Comparison of ENCODE assay signal across 19 cellular contexts in the genomic region with DNA sequence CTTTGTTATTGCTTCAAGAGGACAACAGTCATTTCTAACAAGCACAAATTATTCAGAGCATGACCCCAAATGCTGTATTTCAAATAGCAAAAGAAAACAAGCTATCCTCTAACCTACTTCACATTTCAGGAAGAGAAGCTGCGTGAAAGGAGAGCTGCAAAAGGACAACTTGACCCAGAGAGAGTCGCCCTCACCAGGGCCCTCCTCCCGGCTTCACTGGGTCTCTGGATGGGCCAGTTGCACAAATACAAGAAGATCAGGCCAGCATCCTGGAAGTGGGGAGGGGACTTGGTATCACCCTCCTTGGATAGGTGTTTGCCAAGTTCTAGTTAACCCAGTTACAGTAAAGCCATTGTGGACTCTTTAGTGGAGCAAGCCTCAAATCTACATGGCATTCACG.
"Had no signal": no experiment of that assay in that cellular context is flagged by ENCODE, and none has a peak within 500 bp of the region (broad histone marks: within the 10 kb centered on the region; RNA-seq: fewer than 3 reads in every experiment).

No MANE protein-coding gene starts in this region.

- ATAC-seq: foreskin keratinocyte, gastroesophageal sphincter, heart left ventricle, left cardiac atrium, left lung, left ventricle myocardium superior, lower lobe of right lung, mucosa of descending colon had no signal

- H3K36me3 Mint-ChIP-seq: mesothelial cell of epicardium, naive B cell had no signal

- H3K36me3 ChIP-seq: esophagus muscularis mucosa, gastroesophageal sphincter, heart left ventricle, left lung, lower lobe of right lung had no signal

- H3K9me3 Mint-ChIP-seq: mesothelial cell of epicardium had no signal

- H3K4me1 Mint-ChIP-seq: mesothelial cell of epicardium, naive B cell had no signal

- H3K27ac Mint-ChIP-seq: mesothelial cell of epicardium, naive B cell had no signal

- H3K9me3 ChIP-seq: esophagus muscularis mucosa, gastroesophageal sphincter, heart left ventricle, left lung, lower lobe of right lung, mucosa of descending colon had no signal

- H3K27me3 Mint-ChIP-seq: naive B cell had no signal

- H3K4me3 ChIP-seq: coronary artery, dorsolateral prefrontal cortex, esophagus muscularis mucosa, gastroesophageal sphincter, heart left ventricle, hepatocyte, left lung, lower lobe of right lung, mucosa of descending colon had no signal

- H3K4me1 ChIP-seq: esophagus muscularis mucosa, gastroesophageal sphincter, heart left ventricle, left lung, lower lobe of right lung had no signal

- H3K4me3 Mint-ChIP-seq: mesothelial cell of epicardium, naive B cell had no signal

- H3K27me3 ChIP-seq: esophagus muscularis mucosa, foreskin keratinocyte, gastroesophageal sphincter, heart left ventricle, hepatocyte, left lung had no signal

- H3K27ac ChIP-seq: coronary artery, dorsolateral prefrontal cortex, esophagus muscularis mucosa, foreskin keratinocyte, gastroesophageal sphincter, heart left ventricle, hepatocyte, left lung, lower lobe of right lung had no signal

- DNase-seq: dermis blood vessel endothelial cell; effector CD4-positive, alpha-beta T cell; effector memory CD4-positive, alpha-beta T cell; foreskin keratinocyte; heart left ventricle; hypothalamus; left cardiac atrium; left lung; left ventricle myocardium superior; lower lobe of right lung; mesenchymal stem cell; mucosa of descending colon; naive B cell had no signal
